Comparison of ENCODE assay signal across 1 cellular context in the genomic region with DNA sequence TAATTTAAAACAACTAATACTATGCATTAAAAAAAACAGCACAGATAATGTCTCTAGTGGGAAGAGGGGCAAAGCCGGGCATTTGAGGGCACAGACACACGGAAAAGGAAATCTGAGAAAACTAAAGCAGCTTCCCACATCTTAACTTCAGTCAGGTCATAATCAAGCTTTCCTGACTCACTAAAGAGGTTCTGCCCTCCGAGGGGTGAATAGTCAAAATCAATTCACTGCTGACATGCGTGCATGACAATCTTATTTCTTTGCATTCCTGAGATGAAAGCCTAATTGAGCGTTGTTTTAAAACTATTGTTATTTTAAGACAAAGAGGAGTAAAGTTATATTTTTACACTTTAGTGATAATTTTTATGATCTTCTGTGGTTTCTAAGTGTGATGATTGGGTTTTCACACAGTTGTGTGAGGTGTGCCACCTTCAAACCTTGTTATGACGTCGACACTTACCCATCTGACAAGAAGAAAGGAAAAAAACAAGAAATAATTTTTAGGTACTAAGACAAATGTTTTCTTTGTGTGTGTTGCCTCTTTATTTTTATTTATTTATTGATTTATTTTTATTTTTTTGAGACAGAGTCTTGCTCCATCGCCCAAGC.
A peak's percentile ranks its signal among the peaks of the same experiment; 100 is the strongest.
TF ChIP-seq lines count a peak whose summit lies in the region.

No MANE protein-coding gene starts in this region.

TF ChIP-seq in HEK293, 187 proteins besides CTCF, POLR2A, EP300 and RAD21:
- TF ChIP-seq ZNF148 (tag by site-specific recombination; IDR thresholded peaks at IDR 0.05; ENCODE audit: borderline replicate concordance) (no peak), ZNF585B (tag by site-specific recombination; IDR thresholded peaks at IDR 0.05) (no peak), ZNF341 (tag by site-specific recombination; IDR thresholded peaks at IDR 0.05; ENCODE audit: low read depth) (no peak), PRDM6 (tag by site-specific recombination; IDR thresholded peaks at IDR 0.05) (0 out of 2 replicates have a peak, but pooled peaks have one; percentile 35)
